Comparison of ENCODE assay signal across 1 cellular context in the genomic region with DNA sequence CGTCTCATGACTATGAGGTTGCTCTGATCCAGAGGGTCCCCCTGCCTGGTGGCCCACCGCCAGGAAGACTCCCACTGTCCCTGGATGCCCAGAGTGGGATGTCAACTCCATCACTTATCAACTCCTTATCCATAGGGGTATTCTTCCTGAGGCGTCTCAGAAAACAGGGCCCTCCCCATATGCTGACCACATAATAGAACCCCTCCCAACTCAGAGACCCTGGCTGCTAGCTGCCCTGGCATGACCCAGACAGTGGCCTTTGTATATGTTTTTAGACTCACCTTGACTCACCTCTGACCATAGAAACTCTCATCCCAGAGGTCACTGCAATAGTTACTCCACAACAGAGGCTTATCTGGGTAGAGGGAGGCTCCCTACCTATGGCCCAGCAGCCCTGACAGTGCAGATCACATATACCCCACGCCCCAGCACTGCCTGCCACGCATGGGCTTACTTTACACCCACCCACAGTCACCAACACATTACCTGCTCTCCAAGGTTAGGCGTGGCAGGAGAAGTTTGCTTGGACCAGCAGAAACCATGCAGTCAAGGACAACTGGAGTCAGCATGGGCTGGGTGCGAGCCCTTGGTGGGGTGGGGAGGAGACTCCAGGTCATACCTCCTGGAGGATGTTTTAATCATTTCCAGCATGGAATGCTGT.
TF ChIP-seq lines count a peak whose summit lies in the region.

No MANE protein-coding gene starts in this region.

TF ChIP-seq in HepG2, 621 proteins besides CTCF, POLR2A, EP300 and RAD21 (continued from another document and continues in another):
- TF ChIP-seq FOXP4 (CRISPR knock-in tag; IDR thresholded peaks at IDR 0.05) (0 out of 2 replicates have a peak, but pooled peaks have one; percentile 19), KDM4B (CRISPR knock-in tag; IDR thresholded peaks at IDR 0.05) (no peak), XBP1 (CRISPR knock-in tag; IDR thresholded peaks at IDR 0.05) (no peak), NFYC (CRISPR knock-in tag; IDR thresholded peaks at IDR 0.05) (no peak), MIER3 (CRISPR knock-in tag; IDR thresholded peaks at IDR 0.05; ENCODE audit: borderline replicate concordance) (peak; percentile 37; the same call in 1 of the 2 replicates), ZNF766 (CRISPR knock-in tag; IDR thresholded peaks at IDR 0.05; ENCODE audit: borderline replicate concordance) (no peak), ARID5B (CRISPR knock-in tag; IDR thresholded peaks at IDR 0.05) (peak; percentile 33; the same call in 1 of the 2 replicates), ZNF431 (CRISPR knock-in tag; IDR thresholded peaks at IDR 0.05; ENCODE audit: borderline replicate concordance, low read depth) (0 out of 2 replicates have a peak, but pooled peaks have one; percentile 38), MIXL1 (CRISPR knock-in tag; IDR thresholded peaks at IDR 0.05) (0 out of 2 replicates have a peak, but pooled peaks have one; percentile 21), HNF4A (CRISPR knock-in tag; IDR thresholded peaks at IDR 0.05) (peak; percentile 55), ZNF383 (CRISPR knock-in tag; IDR thresholded peaks at IDR 0.05; ENCODE audit: borderline replicate concordance) (no peak), ZNF589 (CRISPR knock-in tag; conservative IDR thresholded peaks at IDR 0.05) (0 out of 2 replicates have a peak, but pooled peaks have one; percentile 49), ATF1 (CRISPR knock-in tag; IDR thresholded peaks at IDR 0.05) (no peak), ZNF558 (CRISPR knock-in tag; IDR thresholded peaks at IDR 0.05; ENCODE audit: borderline replicate concordance) (0 out of 2 replicates have a peak, but pooled peaks have one; percentile 65), RNF2 (conservative IDR thresholded peaks at IDR 0.05; ENCODE audit: low read depth) (no peak), RORA (CRISPR knock-in tag; IDR thresholded peaks at IDR 0.05) (no peak), ZNF850 (CRISPR knock-in tag; conservative IDR thresholded peaks at IDR 0.05) (0 out of 2 replicates have a peak, but pooled peaks have one; percentile 17), ATAD3A (CRISPR knock-in tag; IDR thresholded peaks at IDR 0.05) (no peak), ESRRA (CRISPR knock-in tag; IDR thresholded peaks at IDR 0.05; ENCODE audit: low read depth) (peak; percentile 91), MEIS2 (CRISPR knock-in tag; IDR thresholded peaks at IDR 0.05) (peak; percentile 38; the same call in 1 of the 2 replicates), THAP7 (CRISPR knock-in tag; IDR thresholded peaks at IDR 0.05) (0 out of 2 replicates have a peak, but pooled peaks have one; percentile 51), CREM (IDR thresholded peaks at IDR 0.05) (0 out of 2 replicates have a peak, but pooled peaks have one; percentile 23), CREM (CRISPR knock-in tag; IDR thresholded peaks at IDR 0.05) (no peak), RXRA (CRISPR knock-in tag; IDR thresholded peaks at IDR 0.05) (peak; percentile 75), DNMT1 (CRISPR knock-in tag; IDR thresholded peaks at IDR 0.05) (no peak), ZNF724P (CRISPR knock-in tag; IDR thresholded peaks at IDR 0.05; ENCODE audit: borderline replicate concordance) (0 out of 2 replicates have a peak, but pooled peaks have one; percentile 74), THAP9 (CRISPR knock-in tag; IDR thresholded peaks at IDR 0.05; ENCODE audit: borderline replicate concordance) (peak; percentile 54), SP4 (CRISPR knock-in tag; IDR thresholded peaks at IDR 0.05) (no peak), FOXP1 (IDR thresholded peaks at IDR 0.05) (no peak), FOXP1 (CRISPR knock-in tag; IDR thresholded peaks at IDR 0.05) (0 out of 2 replicates have a peak, but pooled peaks have one; percentile 32)
- TF ChIP-seq, protein P1, sequence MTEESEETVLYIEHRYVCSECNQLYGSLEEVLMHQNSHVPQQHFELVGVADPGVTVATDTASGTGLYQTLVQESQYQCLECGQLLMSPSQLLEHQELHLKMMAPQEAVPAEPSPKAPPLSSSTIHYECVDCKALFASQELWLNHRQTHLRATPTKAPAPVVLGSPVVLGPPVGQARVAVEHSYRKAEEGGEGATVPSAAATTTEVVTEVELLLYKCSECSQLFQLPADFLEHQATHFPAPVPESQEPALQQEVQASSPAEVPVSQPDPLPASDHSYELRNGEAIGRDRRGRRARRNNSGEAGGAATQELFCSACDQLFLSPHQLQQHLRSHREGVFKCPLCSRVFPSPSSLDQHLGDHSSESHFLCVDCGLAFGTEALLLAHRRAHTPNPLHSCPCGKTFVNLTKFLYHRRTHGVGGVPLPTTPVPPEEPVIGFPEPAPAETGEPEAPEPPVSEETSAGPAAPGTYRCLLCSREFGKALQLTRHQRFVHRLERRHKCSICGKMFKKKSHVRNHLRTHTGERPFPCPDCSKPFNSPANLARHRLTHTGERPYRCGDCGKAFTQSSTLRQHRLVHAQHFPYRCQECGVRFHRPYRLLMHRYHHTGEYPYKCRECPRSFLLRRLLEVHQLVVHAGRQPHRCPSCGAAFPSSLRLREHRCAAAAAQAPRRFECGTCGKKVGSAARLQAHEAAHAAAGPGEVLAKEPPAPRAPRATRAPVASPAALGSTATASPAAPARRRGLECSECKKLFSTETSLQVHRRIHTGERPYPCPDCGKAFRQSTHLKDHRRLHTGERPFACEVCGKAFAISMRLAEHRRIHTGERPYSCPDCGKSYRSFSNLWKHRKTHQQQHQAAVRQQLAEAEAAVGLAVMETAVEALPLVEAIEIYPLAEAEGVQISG (CRISPR knock-in tag; IDR thresholded peaks at IDR 0.05) = peak; percentile 48; the same call in 1 of the 2 replicates
- TF ChIP-seq, protein P2, sequence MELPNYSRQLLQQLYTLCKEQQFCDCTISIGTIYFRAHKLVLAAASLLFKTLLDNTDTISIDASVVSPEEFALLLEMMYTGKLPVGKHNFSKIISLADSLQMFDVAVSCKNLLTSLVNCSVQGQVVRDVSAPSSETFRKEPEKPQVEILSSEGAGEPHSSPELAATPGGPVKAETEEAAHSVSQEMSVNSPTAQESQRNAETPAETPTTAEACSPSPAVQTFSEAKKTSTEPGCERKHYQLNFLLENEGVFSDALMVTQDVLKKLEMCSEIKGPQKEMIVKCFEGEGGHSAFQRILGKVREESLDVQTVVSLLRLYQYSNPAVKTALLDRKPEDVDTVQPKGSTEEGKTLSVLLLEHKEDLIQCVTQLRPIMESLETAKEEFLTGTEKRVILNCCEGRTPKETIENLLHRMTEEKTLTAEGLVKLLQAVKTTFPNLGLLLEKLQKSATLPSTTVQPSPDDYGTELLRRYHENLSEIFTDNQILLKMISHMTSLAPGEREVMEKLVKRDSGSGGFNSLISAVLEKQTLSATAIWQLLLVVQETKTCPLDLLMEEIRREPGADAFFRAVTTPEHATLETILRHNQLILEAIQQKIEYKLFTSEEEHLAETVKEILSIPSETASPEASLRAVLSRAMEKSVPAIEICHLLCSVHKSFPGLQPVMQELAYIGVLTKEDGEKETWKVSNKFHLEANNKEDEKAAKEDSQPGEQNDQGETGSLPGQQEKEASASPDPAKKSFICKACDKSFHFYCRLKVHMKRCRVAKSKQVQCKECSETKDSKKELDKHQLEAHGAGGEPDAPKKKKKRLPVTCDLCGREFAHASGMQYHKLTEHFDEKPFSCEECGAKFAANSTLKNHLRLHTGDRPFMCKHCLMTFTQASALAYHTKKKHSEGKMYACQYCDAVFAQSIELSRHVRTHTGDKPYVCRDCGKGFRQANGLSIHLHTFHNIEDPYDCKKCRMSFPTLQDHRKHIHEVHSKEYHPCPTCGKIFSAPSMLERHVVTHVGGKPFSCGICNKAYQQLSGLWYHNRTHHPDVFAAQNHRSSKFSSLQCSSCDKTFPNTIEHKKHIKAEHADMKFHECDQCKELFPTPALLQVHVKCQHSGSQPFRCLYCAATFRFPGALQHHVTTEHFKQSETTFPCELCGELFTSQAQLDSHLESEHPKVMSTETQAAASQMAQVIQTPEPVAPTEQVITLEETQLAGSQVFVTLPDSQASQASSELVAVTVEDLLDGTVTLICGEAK (IDR thresholded peaks at IDR 0.05) = no peak
- TF ChIP-seq, protein P2 (CRISPR knock-in tag; IDR thresholded peaks at IDR 0.05) = peak; percentile 37; the same call in 1 of the 2 replicates
